In genomic region chr10:55410415-55410885, GRCh38 we compare ENCODE assay signal across 8 cellular contexts.
DNase-seq lines count a peak whose midpoint lies in the region; ATAC-seq and TF ChIP-seq lines count a peak whose summit lies in the region.

No MANE protein-coding gene starts in this region.

- DNase-seq in SK-MEL-5 (ENCODE audit: low read depth, low spot score), result peak; percentile 61
- DNase-seq in cardiac septum (ENCODE audit: low spot score), result peak; percentile 82
- peak; percentile 47 for DNase-seq in retinal pigment epithelial cell (ENCODE audit: low read depth)
- DNase-seq in NCI-H128 (lab: John Stamatoyannopoulos, UW; ENCODE audit: unreplicated experiment), result no peak
- DNase-seq in SIG-M5 (lab: John Stamatoyannopoulos, UW), result no peak

- in situ Hi-C loops in SK-MEL-5 (cut with HindIII; ENCODE audit: low pct_unique_long_range_greater_than_20kb, low sequenced_read_pairs), result no loop called here

- ATAC-seq in GM18519 (IDR thresholded peaks at IDR 0.05; ENCODE audit: low FRiP score, unreplicated experiment) (no peak), HG02938 (IDR thresholded peaks at IDR 0.05; ENCODE audit: unreplicated experiment) (no peak)

- TF ChIP-seq CTCF in LNCAP (IDR thresholded peaks at IDR 0.05) (peak; percentile 69), retinal pigment epithelial cell (conservative IDR thresholded peaks at IDR 0.05; ENCODE audit: low read depth, low read length) (peak; percentile 23)

- no peak overlapping the region for H3K4me3 ChIP-seq in retinal pigment epithelial cell (ENCODE audit: low read length)

- intact Hi-C loops in cardiac septum (cut with DNase I), result no loop called here

Comparison
In these comparisons a context has a peak if more than half of its experiments do, and no peak if none do; other contexts are left out.
1. DNase-seq: peak in SK-MEL-5 (single experiment), cardiac septum (single experiment) and retinal pigment epithelial cell (single experiment); none in NCI-H128 (single experiment) and SIG-M5 (single experiment).